1 cellular context compared by ENCODE assay signal in genomic region chr3:160796813-160797164, GRCh38.
A peak's percentile ranks its signal among the peaks of the same experiment; 100 is the strongest.
TF ChIP-seq lines count a peak whose summit lies in the region.

No MANE protein-coding gene starts in this region.

TF ChIP-seq in HEK293, 187 proteins besides CTCF, POLR2A, EP300 and RAD21 (continued from another document and continues in another):
- TF ChIP-seq ZSCAN4 (tag by site-specific recombination; IDR thresholded peaks at IDR 0.05) (peak; percentile 42; the same call in 1 of the 2 replicates), HIC1 (tag by site-specific recombination; IDR thresholded peaks at IDR 0.05) (peak; percentile 41), ZNF24 (tag by site-specific recombination; IDR thresholded peaks at IDR 0.05) (0 out of 2 replicates have a peak, but pooled peaks have one; percentile 63), ZNF398 (tag by site-specific recombination; IDR thresholded peaks at IDR 0.05) (peak; percentile 65), IKZF3 (tag by site-specific recombination; IDR thresholded peaks at IDR 0.05) (peak; percentile 44; the same call in 1 of the 2 replicates), ZIC2 (tag by site-specific recombination; IDR thresholded peaks at IDR 0.05) (no peak), ZNF645 (tag by site-specific recombination; IDR thresholded peaks at IDR 0.05) (no peak), SCRT1 (tag by site-specific recombination; IDR thresholded peaks at IDR 0.05; ENCODE audit: borderline replicate concordance) (peak; percentile 48; the same call in 1 of the 2 replicates), ZBTB11 (tag by site-specific recombination; conservative IDR thresholded peaks at IDR 0.05; ENCODE audit: low read depth) (no peak), ZNF302 (tag by site-specific recombination; IDR thresholded peaks at IDR 0.05; ENCODE audit: low read depth) (no peak), ZNF391 (tag by site-specific recombination; IDR thresholded peaks at IDR 0.05; ENCODE audit: borderline replicate concordance, low read depth) (no peak; the same call in 1 of the 2 replicates), ATF2 (tag by site-specific recombination; IDR thresholded peaks at IDR 0.05; ENCODE audit: low read depth) (peak; percentile 74; the same call in 1 of the 2 replicates), ZNF121 (tag by site-specific recombination; IDR thresholded peaks at IDR 0.05) (no peak), ZBTB21 (tag by site-specific recombination; IDR thresholded peaks at IDR 0.05) (peak; percentile 57; the same call in 1 of the 2 replicates), ZBTB17 (tag by site-specific recombination; IDR thresholded peaks at IDR 0.05) (peak; percentile 62), ZNF548 (tag by site-specific recombination; IDR thresholded peaks at IDR 0.05) (no peak), OSR2 (tag by site-specific recombination; IDR thresholded peaks at IDR 0.05) (peak; percentile 80), ZNF37A (tag by site-specific recombination; IDR thresholded peaks at IDR 0.05) (no peak), ZSCAN30 (tag by site-specific recombination; IDR thresholded peaks at IDR 0.05) (0 out of 2 replicates have a peak, but pooled peaks have one; percentile 40), ZNF529 (tag by site-specific recombination; IDR thresholded peaks at IDR 0.05; ENCODE audit: insufficient replicate concordance) (no peak), PRDM10 (tag by site-specific recombination; IDR thresholded peaks at IDR 0.05) (0 out of 2 replicates have a peak, but pooled peaks have one; percentile 13), ZNF843 (tag by site-specific recombination; IDR thresholded peaks at IDR 0.05) (peak; percentile 74; the same call in 1 of the 2 replicates), FEZF1 (tag by site-specific recombination; IDR thresholded peaks at IDR 0.05) (peak; percentile 87), ZNF677 (tag by site-specific recombination; IDR thresholded peaks at IDR 0.05) (no peak), ZXDB (tag by site-specific recombination; IDR thresholded peaks at IDR 0.05) (peak; percentile 76), ZFHX2 (tag by site-specific recombination; conservative IDR thresholded peaks at IDR 0.05) (no peak), ZFP41 (tag by site-specific recombination; IDR thresholded peaks at IDR 0.05; ENCODE audit: borderline replicate concordance) (no peak), ZBTB10 (tag by site-specific recombination; IDR thresholded peaks at IDR 0.05) (no peak), PRDM6 (tag by site-specific recombination; IDR thresholded peaks at IDR 0.05) (peak; percentile 80), GLIS1 (tag by site-specific recombination; IDR thresholded peaks at IDR 0.05) (peak; percentile 43), ZNF16 (tag by site-specific recombination; IDR thresholded peaks at IDR 0.05; ENCODE audit: low read depth) (no peak), ZBTB20 (tag by site-specific recombination; IDR thresholded peaks at IDR 0.05) (no peak), SP3 (tag by site-specific recombination; IDR thresholded peaks at IDR 0.05) (no peak), ZNF202 (tag by site-specific recombination; IDR thresholded peaks at IDR 0.05; ENCODE audit: borderline replicate concordance) (no peak), SP7 (tag by site-specific recombination; IDR thresholded peaks at IDR 0.05) (peak; percentile 93), ZNF558 (tag by site-specific recombination; IDR thresholded peaks at IDR 0.05) (no peak), ZFP37 (tag by site-specific recombination; IDR thresholded peaks at IDR 0.05) (no peak; the same call in 1 of the 2 replicates), ZNF629 (tag by site-specific recombination; IDR thresholded peaks at IDR 0.05) (peak; percentile 86), ZNF580 (tag by site-specific recombination; IDR thresholded peaks at IDR 0.05) (peak; percentile 82)
